In genomic region chr17:40095944-40096791, GRCh38 we compare ENCODE assay signal across 1 cellular context.
TF ChIP-seq lines count a peak whose summit lies in the region.

No MANE protein-coding gene starts in this region.

TF ChIP-seq in GM12878, 131 proteins besides CTCF, POLR2A, EP300 and RAD21 (continued from another document and continues in another):
- TF ChIP-seq TAF1 (IDR thresholded peaks at IDR 0.05; ENCODE audit: borderline replicate concordance, low read depth, low read length), result no peak
- peak; percentile 89 for TF ChIP-seq RELA (IDR thresholded peaks at IDR 0.05; ENCODE audit: borderline replicate concordance, partially characterized antibody)
- peak; percentile 91 for TF ChIP-seq IKZF1 (conservative IDR thresholded peaks at IDR 0.05)
- TF ChIP-seq FOXM1 (IDR thresholded peaks at IDR 0.05; ENCODE audit: low read depth, low read length), result no peak
- TF ChIP-seq LARP7 (IDR thresholded peaks at IDR 0.05), result no peak
- no peak for TF ChIP-seq JUND (IDR thresholded peaks at IDR 0.05; ENCODE audit: low read depth, low read length)
- TF ChIP-seq KDM1A (IDR thresholded peaks at IDR 0.05; ENCODE audit: borderline replicate concordance), result no peak
- TF ChIP-seq ZBED1 (IDR thresholded peaks at IDR 0.05; ENCODE audit: borderline replicate concordance), result no peak; the same call in 1 of the 2 replicates
- TF ChIP-seq TARDBP (IDR thresholded peaks at IDR 0.05; ENCODE audit: borderline replicate concordance), result no peak
- peak; percentile 64 for TF ChIP-seq SP1 (IDR thresholded peaks at IDR 0.05; ENCODE audit: low read depth, low read length)
- TF ChIP-seq, protein P1, sequence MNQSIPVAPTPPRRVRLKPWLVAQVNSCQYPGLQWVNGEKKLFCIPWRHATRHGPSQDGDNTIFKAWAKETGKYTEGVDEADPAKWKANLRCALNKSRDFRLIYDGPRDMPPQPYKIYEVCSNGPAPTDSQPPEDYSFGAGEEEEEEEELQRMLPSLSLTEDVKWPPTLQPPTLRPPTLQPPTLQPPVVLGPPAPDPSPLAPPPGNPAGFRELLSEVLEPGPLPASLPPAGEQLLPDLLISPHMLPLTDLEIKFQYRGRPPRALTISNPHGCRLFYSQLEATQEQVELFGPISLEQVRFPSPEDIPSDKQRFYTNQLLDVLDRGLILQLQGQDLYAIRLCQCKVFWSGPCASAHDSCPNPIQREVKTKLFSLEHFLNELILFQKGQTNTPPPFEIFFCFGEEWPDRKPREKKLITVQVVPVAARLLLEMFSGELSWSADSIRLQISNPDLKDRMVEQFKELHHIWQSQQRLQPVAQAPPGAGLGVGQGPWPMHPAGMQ (IDR thresholded peaks at IDR 0.05; ENCODE audit: borderline replicate concordance), result no peak
- TF ChIP-seq ZBTB40 (IDR thresholded peaks at IDR 0.05; ENCODE audit: borderline replicate concordance), result no peak
- TF ChIP-seq NR2F1 (conservative IDR thresholded peaks at IDR 0.05), result peak; percentile 68
- no peak for TF ChIP-seq GABPA (IDR thresholded peaks at IDR 0.05; ENCODE audit: low read depth)
- no peak for TF ChIP-seq ESRRA (IDR thresholded peaks at IDR 0.05; ENCODE audit: low read length)
- TF ChIP-seq BACH1 (IDR thresholded peaks at IDR 0.05; ENCODE audit: borderline replicate concordance), result no peak; the same call in 1 of the 2 replicates
- TF ChIP-seq, protein P2, sequence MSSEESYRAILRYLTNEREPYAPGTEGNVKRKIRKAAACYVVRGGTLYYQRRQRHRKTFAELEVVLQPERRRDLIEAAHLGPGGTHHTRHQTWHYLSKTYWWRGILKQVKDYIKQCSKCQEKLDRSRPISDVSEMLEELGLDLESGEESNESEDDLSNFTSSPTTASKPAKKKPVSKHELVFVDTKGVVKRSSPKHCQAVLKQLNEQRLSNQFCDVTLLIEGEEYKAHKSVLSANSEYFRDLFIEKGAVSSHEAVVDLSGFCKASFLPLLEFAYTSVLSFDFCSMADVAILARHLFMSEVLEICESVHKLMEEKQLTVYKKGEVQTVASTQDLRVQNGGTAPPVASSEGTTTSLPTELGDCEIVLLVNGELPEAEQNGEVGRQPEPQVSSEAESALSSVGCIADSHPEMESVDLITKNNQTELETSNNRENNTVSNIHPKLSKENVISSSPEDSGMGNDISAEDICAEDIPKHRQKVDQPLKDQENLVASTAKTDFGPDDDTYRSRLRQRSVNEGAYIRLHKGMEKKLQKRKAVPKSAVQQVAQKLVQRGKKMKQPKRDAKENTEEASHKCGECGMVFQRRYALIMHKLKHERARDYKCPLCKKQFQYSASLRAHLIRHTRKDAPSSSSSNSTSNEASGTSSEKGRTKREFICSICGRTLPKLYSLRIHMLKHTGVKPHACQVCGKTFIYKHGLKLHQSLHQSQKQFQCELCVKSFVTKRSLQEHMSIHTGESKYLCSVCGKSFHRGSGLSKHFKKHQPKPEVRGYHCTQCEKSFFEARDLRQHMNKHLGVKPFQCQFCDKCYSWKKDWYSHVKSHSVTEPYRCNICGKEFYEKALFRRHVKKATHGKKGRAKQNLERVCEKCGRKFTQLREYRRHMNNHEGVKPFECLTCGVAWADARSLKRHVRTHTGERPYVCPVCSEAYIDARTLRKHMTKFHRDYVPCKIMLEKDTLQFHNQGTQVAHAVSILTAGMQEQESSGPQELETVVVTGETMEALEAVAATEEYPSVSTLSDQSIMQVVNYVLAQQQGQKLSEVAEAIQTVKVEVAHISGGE (CRISPR knock-in tag; IDR thresholded peaks at IDR 0.05), result no peak
- TF ChIP-seq RBBP5 (conservative IDR thresholded peaks at IDR 0.05), result no peak
- TF ChIP-seq SPI1 (IDR thresholded peaks at IDR 0.05; ENCODE audit: borderline replicate concordance, insufficient read depth, low read depth, low read length), result no peak
- peak; percentile 42; the same call in 1 of the 2 replicates for TF ChIP-seq SMARCA5 (IDR thresholded peaks at IDR 0.05)
- TF ChIP-seq IKZF2 (IDR thresholded peaks at IDR 0.05), result peak; percentile 71 to 78
- no peak for TF ChIP-seq BCL11A (IDR thresholded peaks at IDR 0.05; ENCODE audit: low read depth, low read length)
- 0 out of 2 replicates have a peak, but pooled peaks have one; percentile 10 for TF ChIP-seq CREM (IDR thresholded peaks at IDR 0.05; ENCODE audit: low read depth)
- peak; percentile 45; the same call in 1 of the 2 replicates for TF ChIP-seq MLLT1 (IDR thresholded peaks at IDR 0.05)
- peak; percentile 75 for TF ChIP-seq POLR2AphosphoS5 (IDR thresholded peaks at IDR 0.05; ENCODE audit: low read length)
- peak; percentile 74; the same call in 1 of the 2 replicates for TF ChIP-seq EED (IDR thresholded peaks at IDR 0.05; ENCODE audit: low read depth)
- TF ChIP-seq ZNF274 (IDR thresholded peaks at IDR 0.05; ENCODE audit: insufficient read depth, insufficient read length), result no peak
- TF ChIP-seq CHD4 (IDR thresholded peaks at IDR 0.05), result no peak
- TF ChIP-seq, protein P3, sequence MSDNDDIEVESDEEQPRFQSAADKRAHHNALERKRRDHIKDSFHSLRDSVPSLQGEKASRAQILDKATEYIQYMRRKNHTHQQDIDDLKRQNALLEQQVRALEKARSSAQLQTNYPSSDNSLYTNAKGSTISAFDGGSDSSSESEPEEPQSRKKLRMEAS (IDR thresholded peaks at IDR 0.05; ENCODE audit: low read depth, low read length), result no peak; the same call in 1 of the 2 replicates
- peak; percentile 53 for TF ChIP-seq ZNF687 (IDR thresholded peaks at IDR 0.05)
- 0 out of 2 replicates have a peak, but pooled peaks have one; percentile 48 for TF ChIP-seq CBFB (IDR thresholded peaks at IDR 0.05; ENCODE audit: low read depth)
- no peak for TF ChIP-seq BMI1 (IDR thresholded peaks at IDR 0.05; ENCODE audit: borderline replicate concordance)
- no peak; the same call in 1 of the 2 replicates for TF ChIP-seq TBL1XR1 (IDR thresholded peaks at IDR 0.05; ENCODE audit: low read depth, low read length)
- TF ChIP-seq CEBPZ (IDR thresholded peaks at IDR 0.05; ENCODE audit: low read depth, low read length), result no peak
- TF ChIP-seq CHD2 (IDR thresholded peaks at IDR 0.05; ENCODE audit: borderline replicate concordance, low read depth, low read length), result peak; percentile 33; the same call in 1 of the 2 replicates
- no peak for TF ChIP-seq SUPT20H (IDR thresholded peaks at IDR 0.05; ENCODE audit: borderline replicate concordance, control insufficient read depth, low read depth, low read length)
- 0 out of 2 replicates have a peak, but pooled peaks have one; percentile 36 for TF ChIP-seq NFIC (IDR thresholded peaks at IDR 0.05; ENCODE audit: low read depth, low read length)
- TF ChIP-seq NRF1 (conservative IDR thresholded peaks at IDR 0.05; ENCODE audit: low read depth, low read length), result no peak
- TF ChIP-seq, protein P4, sequence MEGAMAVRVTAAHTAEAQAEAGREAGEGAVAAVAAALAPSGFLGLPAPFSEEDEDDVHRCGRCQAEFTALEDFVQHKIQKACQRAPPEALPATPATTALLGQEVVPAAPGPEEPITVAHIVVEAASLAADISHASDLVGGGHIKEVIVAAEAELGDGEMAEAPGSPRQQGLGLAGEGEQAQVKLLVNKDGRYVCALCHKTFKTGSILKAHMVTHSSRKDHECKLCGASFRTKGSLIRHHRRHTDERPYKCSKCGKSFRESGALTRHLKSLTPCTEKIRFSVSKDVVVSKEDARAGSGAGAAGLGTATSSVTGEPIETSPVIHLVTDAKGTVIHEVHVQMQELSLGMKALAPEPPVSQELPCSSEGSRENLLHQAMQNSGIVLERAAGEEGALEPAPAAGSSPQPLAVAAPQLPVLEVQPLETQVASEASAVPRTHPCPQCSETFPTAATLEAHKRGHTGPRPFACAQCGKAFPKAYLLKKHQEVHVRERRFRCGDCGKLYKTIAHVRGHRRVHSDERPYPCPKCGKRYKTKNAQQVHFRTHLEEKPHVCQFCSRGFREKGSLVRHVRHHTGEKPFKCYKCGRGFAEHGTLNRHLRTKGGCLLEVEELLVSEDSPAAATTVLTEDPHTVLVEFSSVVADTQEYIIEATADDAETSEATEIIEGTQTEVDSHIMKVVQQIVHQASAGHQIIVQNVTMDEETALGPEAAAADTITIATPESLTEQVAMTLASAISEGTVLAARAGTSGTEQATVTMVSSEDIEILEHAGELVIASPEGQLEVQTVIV (IDR thresholded peaks at IDR 0.05; ENCODE audit: borderline replicate concordance, partially characterized antibody), result no peak
- TF ChIP-seq MYC (IDR thresholded peaks at IDR 0.05; ENCODE audit: insufficient read depth, insufficient read length, insufficient replicate concordance, low read length, severe bottlenecking), result no peak
- TF ChIP-seq NFYA (IDR thresholded peaks at IDR 0.05; ENCODE audit: borderline replicate concordance, low read depth, low read length), result no peak
